ENCODE assay signal across 9 cellular contexts in genomic region chr3:87996845-87997244, GRCh38.
A peak's percentile ranks its signal among the peaks of the same experiment; 100 is the strongest.
DNase-seq lines count a peak whose midpoint lies in the region; ATAC-seq, FAIRE-seq and TF ChIP-seq lines count a peak whose summit lies in the region.
"Had no signal": no experiment of that assay in that cellular context is flagged by ENCODE, and none has a peak within 500 bp of the region (broad histone marks: within the 10 kb centered on the region; RNA-seq: fewer than 3 reads in every experiment).

No MANE protein-coding gene starts in this region.

- in situ Hi-C loops in GM23248 (cut with MboI) = loop anchor here (10.0 kb wide), 1 partner anchor 222 kb away; no protein-coding TSS in a partner anchor

- ATAC-seq in GM21390 (IDR thresholded peaks at IDR 0.05; ENCODE audit: unreplicated experiment) (peak; percentile 28), HG03565 (IDR thresholded peaks at IDR 0.05; ENCODE audit: unreplicated experiment) (peak; percentile 8)

- TF ChIP-seq CTCF in GM12865 (IDR thresholded peaks at IDR 0.05; ENCODE audit: insufficient read depth, low read depth, low read length, missing control alignments) (no peak), testis (IDR thresholded peaks at IDR 0.05) (no peak)

- no peaks in the 10 kb centered on the region for H3K9me2 ChIP-seq in GM23248 (ENCODE audit: insufficient read depth)

- H3K27me3 ChIP-seq in H7 (ENCODE audit: control insufficient read depth, insufficient read depth, low read length) (no peaks in the 10 kb centered on the region), testis (no peaks in the 10 kb centered on the region), GM23248 (replicated peaks; ENCODE audit: insufficient read depth) (0 out of 2 replicates have a peak, but pooled peaks cover 3% of the 10 kb centered on the region)

- peak overlapping the region; percentile 22 for H3K4me3 ChIP-seq in GM12865 (ENCODE audit: low read depth, low read length)
- no peak overlapping the region for H3K4me3 ChIP-seq in H7 (ENCODE audit: insufficient read depth, low read depth, low read length)
- H3K4me3 ChIP-seq in testis = no peak overlapping the region
- H3K4me3 ChIP-seq in GM23248 = no peak overlapping the region

- intact Hi-C loops in testis (cut with DNase I; ENCODE audit: low total_unique reads) = no loop called here

- H2AFZ ChIP-seq in GM23248 = no peak overlapping the region

- H3K4me2 ChIP-seq in GM23248 (ENCODE audit: unreplicated experiment) = no peak overlapping the region

- no peaks in the 10 kb centered on the region for H3K79me2 ChIP-seq in GM23248 (ENCODE audit: insufficient read depth)

- 51 to 58% methylated on average over 2 of the region's 2 CpGs for WGBS in testis, 2 donors
- 20 to 30% methylated on average over 2 of the region's 2 CpGs for WGBS in GM23248 (ENCODE audit: low coverage in 1 of 2, low lambda C conversion rate in 2 of 2, missing lambda C conversion rate in 2 of 2), 2 experiments

- no peaks in the 10 kb centered on the region for H3K9me3 ChIP-seq in testis
- no peaks in the 10 kb centered on the region for H3K9me3 ChIP-seq in GM23248 (ENCODE audit: low read depth)

- TF ChIP-seq POLR2A in testis (IDR thresholded peaks at IDR 0.05) = no peak

- no peaks in the 10 kb centered on the region for H4K20me1 ChIP-seq in GM23248 (ENCODE audit: insufficient read depth)

- H3K36me3 ChIP-seq in H7 (replicated peaks; ENCODE audit: control insufficient read depth, insufficient read depth, low read length) = no peaks in the 10 kb centered on the region
- H3K36me3 ChIP-seq in testis (ENCODE audit: low read depth, missing control alignments) = no peaks in the 10 kb centered on the region
- no peaks in the 10 kb centered on the region for H3K36me3 ChIP-seq in GM23248 (ENCODE audit: low read depth)

- no peak overlapping the region for H3K9ac ChIP-seq in GM23248

- H3F3A ChIP-seq in GM23248 (ENCODE audit: insufficient read depth) = no peaks in the 10 kb centered on the region

- no peaks in the 10 kb centered on the region for H3K4me1 ChIP-seq in testis
- H3K4me1 ChIP-seq in GM23248 (ENCODE audit: insufficient read depth) = no peaks in the 10 kb centered on the region

- DNase-seq in GM12865 (ENCODE audit: low read depth) (no peak), H7 (no peak), cerebellum (ENCODE audit: low spot score) (no peak), testis (no peak), GM23248 (no peak)
- DNase-seq: activated effector memory CD4-positive, alpha-beta T cell treated with Interleukin-2 at 50 U/mL for 16 hours had no signal

- H3K27ac ChIP-seq in testis (no peak overlapping the region), GM23248 (no peak overlapping the region)

- peak; percentile 69 for FAIRE-seq in colon (lab: Jason Lieb, UNC)
